Comparison of ENCODE assay signal across 17 cellular contexts in the genomic region with DNA sequence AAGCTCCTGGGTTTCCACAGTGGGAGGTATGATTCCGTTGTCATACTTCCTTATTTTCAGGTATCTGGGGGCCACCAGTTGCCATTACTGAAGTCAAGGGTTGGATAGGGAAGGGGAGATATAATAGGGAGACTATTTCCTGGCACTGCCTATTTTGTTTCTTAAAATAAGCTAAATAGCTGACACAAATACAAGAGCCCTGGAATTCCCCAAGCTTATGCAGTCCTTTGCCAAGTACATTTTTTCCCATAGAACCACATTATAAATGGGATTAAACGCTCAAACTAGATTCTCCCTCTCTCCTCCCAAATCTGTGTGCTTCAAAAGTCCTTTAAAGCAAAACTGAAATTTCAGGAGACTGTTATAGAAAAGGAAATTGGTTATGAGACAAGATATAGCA.
DNase-seq lines count a peak whose midpoint lies in the region; ATAC-seq and TF ChIP-seq lines count a peak whose summit lies in the region.
"Had no signal": no experiment of that assay in that cellular context is flagged by ENCODE, and none has a peak within 500 bp of the region (broad histone marks: within the 10 kb centered on the region; RNA-seq: fewer than 3 reads in every experiment).

No MANE protein-coding gene starts in this region.

- H3K79me2 ChIP-seq in smooth muscle cell (ENCODE audit: low read depth) (no peaks in the 10 kb centered on the region), PC-3 (ENCODE audit: low read length) (no peaks in the 10 kb centered on the region)

- intact Hi-C loops in PC-3 (cut with micrococcal nuclease), result no loop called here

- TF ChIP-seq CTCF in chondrocyte (IDR thresholded peaks at IDR 0.05) (no peak), fibroblast of the aortic adventitia (IDR thresholded peaks at IDR 0.05; ENCODE audit: insufficient read depth, low read length) (no peak), smooth muscle cell (IDR thresholded peaks at IDR 0.05; ENCODE audit: borderline replicate concordance, insufficient read depth, poor library complexity, severe bottlenecking) (no peak), PC-3 (conservative IDR thresholded peaks at IDR 0.05; ENCODE audit: low read depth, low read length) (no peak)

- BruUV-seq in PC-3 (replicated peaks; lab: Mats Ljungman, UMichigan), result no TSS peak

- H3K36me3 Mint-ChIP-seq in chondrocyte (ENCODE audit: low read depth), result peaks cover 25% of the 10 kb centered on the region

- DNase-seq in NCI-H226 (peak; percentile 6), chondrocyte (ENCODE audit: low spot score) (no peak), fibroblast of the aortic adventitia (ENCODE audit: low read depth) (peak; percentile 70), smooth muscle cell (lab: John Stamatoyannopoulos, UW; ENCODE audit: unreplicated experiment) (no peak), KBM-7 (no peak), medulla oblongata (ENCODE audit: extremely low spot score) (no peak), PC-3 (no peak)
- DNase-seq: BE2C; Calu3; CD4-positive, alpha-beta T cell; H7; NCI-H1417 treated with DMSO at 0.1 percent for 48 hours; NCI-H1930; NCI-H2171; NCI-H510A; NCI-H774 had no signal

- peaks cover 18% of the 10 kb centered on the region for H3K4me1 Mint-ChIP-seq in chondrocyte (ENCODE audit: low read depth)

- ATAC-seq in PC-3, result no peak

- no peaks in the 10 kb centered on the region for H3K9me2 ChIP-seq in PC-3 (replicated peaks; ENCODE audit: low read length)

- no peaks in the 10 kb centered on the region for H3K27me3 Mint-ChIP-seq in chondrocyte (ENCODE audit: low read depth)
- H3K27me3 Mint-ChIP-seq: CD4-positive, alpha-beta T cell had no signal

- H3K27ac ChIP-seq in smooth muscle cell (ENCODE audit: low read depth) (no peak overlapping the region), PC-3 (ENCODE audit: low read length) (no peak overlapping the region)
- H3K27ac ChIP-seq: SJSA1 had no signal

- H3K27me3 ChIP-seq in smooth muscle cell (ENCODE audit: low read depth) (no peaks in the 10 kb centered on the region), PC-3 (ENCODE audit: low read length) (no peaks in the 10 kb centered on the region)
- H3K27me3 ChIP-seq: BE2C, SJSA1 had no signal

- 84% methylated on average over 2 of the region's 2 CpGs for WGBS in smooth muscle cell (ENCODE audit: low lambda C conversion rate)

- H3K4me3 ChIP-seq in fibroblast of the aortic adventitia (ENCODE audit: low read depth, low read length), result no peak overlapping the region
- H3K4me3 ChIP-seq in smooth muscle cell, result no peak overlapping the region
- no peak overlapping the region for H3K4me3 ChIP-seq in PC-3 (ENCODE audit: low read length)
- H3K4me3 ChIP-seq: SJSA1 had no signal

- H3K36me3 ChIP-seq in smooth muscle cell (ENCODE audit: low read depth), result peaks cover 7% of the 10 kb centered on the region
- no peaks in the 10 kb centered on the region for H3K36me3 ChIP-seq in PC-3 (ENCODE audit: low read depth, low read length)

- peak overlapping the region; percentile 89 for H3K27ac Mint-ChIP-seq in chondrocyte (ENCODE audit: unreplicated experiment)
- H3K27ac Mint-ChIP-seq: CD4-positive, alpha-beta T cell had no signal

- CTCF ChIA-PET in PC-3 (lab: Charles Lee), result no interaction called here

- POLR2A ChIA-PET in PC-3 (lab: Charles Lee; ENCODE audit: unreplicated experiment), result no interaction called here

- H3F3A ChIP-seq in smooth muscle cell (ENCODE audit: low read depth), result peaks cover 8% of the 10 kb centered on the region
- no peaks in the 10 kb centered on the region for H3F3A ChIP-seq in PC-3 (ENCODE audit: low read length, unreplicated experiment)

- H3K9ac ChIP-seq in smooth muscle cell (ENCODE audit: low read depth) (no peak overlapping the region), PC-3 (ENCODE audit: low read length) (no peak overlapping the region)

- peaks cover 22% of the 10 kb centered on the region for H4K20me1 ChIP-seq in smooth muscle cell (ENCODE audit: low read depth)
- H4K20me1 ChIP-seq in PC-3 (ENCODE audit: low read length), result no peaks in the 10 kb centered on the region

- no peak overlapping the region for H3K4me3 Mint-ChIP-seq in chondrocyte (ENCODE audit: unreplicated experiment)
- H3K4me3 Mint-ChIP-seq: CD4-positive, alpha-beta T cell had no signal

- in situ Hi-C loops in KBM-7 (cut with MboI; ENCODE audit: low pct_unique_long_range_greater_than_20kb, low sequenced_read_pairs), result no loop called here

- H3K4me1 ChIP-seq in smooth muscle cell (ENCODE audit: low read depth) (peaks cover 14% of the 10 kb centered on the region), PC-3 (ENCODE audit: insufficient read depth, low read length) (no peaks in the 10 kb centered on the region)
- H3K4me1 ChIP-seq: BE2C, SJSA1 had no signal

- H2AFZ ChIP-seq in smooth muscle cell (ENCODE audit: low read depth) (no peak overlapping the region), PC-3 (ENCODE audit: low read length) (no peak overlapping the region)

- H3K9me3 ChIP-seq in smooth muscle cell (replicated peaks; ENCODE audit: low read depth), result peaks cover 4% of the 10 kb centered on the region
- no peaks in the 10 kb centered on the region for H3K9me3 ChIP-seq in PC-3 (ENCODE audit: low read length)
- H3K9me3 ChIP-seq: BE2C, SJSA1 had no signal

- H3K4me2 ChIP-seq in smooth muscle cell, result peak overlapping the region; percentile 16
- no peak overlapping the region for H3K4me2 ChIP-seq in PC-3 (ENCODE audit: low read length)

- peaks cover 15% of the 10 kb centered on the region for H3K9me3 Mint-ChIP-seq in chondrocyte (ENCODE audit: low read depth)

Comparison
In these comparisons a context has a peak if more than half of its experiments do, and no peak if none do; other contexts are left out.
1. DNase-seq: peak in NCI-H226 (single experiment) and fibroblast of the aortic adventitia (single experiment); none in chondrocyte (single experiment), smooth muscle cell (single experiment), KBM-7 (single experiment), medulla oblongata (single experiment) and PC-3 (single experiment).